25 cellular contexts compared by ENCODE assay signal in the genomic region with DNA sequence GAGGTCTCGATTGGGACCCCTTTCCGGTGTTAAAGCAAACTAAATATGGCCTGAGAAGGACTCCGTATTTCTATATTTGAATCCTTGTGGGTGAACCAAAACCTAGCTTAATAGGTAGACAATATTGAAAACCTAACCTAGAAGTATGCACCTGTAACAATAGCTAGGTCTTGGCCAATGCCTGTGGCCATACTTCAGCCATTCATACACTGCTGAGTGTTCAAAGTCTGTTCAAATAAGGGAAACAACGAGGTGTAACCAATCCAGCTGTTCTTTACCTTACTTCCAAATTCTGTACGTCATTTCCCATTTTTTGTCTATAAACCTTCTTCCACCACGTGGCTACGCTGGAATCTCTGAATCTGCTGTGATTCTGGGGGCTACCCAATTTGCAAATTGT.
"Had no signal": no experiment of that assay in that cellular context is flagged by ENCODE, and none has a peak within 500 bp of the region (broad histone marks: within the 10 kb centered on the region; RNA-seq: fewer than 3 reads in every experiment).

No MANE protein-coding gene starts in this region.

- H3K36me3 ChIP-seq: MG63, SJSA1 had no signal

- H3K4me3 ChIP-seq: MG63, SJSA1, SK-N-MC had no signal

- ATAC-seq: Panc1, PC-3, T-cell had no signal

- DNase-seq: Karpas-422; KG1; MG63; NCI-H1092; NCI-H1105 treated with DMSO at 0.1 percent for 48 hours; NCI-H1436; NCI-H187; NCI-H2029; NCI-H2081 treated with DMSO at 0.1 percent for 48 hours; NCI-H2171; NCI-H226; NCI-H446; NCI-H510A; NCI-H524 treated with DMSO at 0.1 percent for 48 hours; NCI-H82; NK-92 treated with Interleukin-12 subunit alpha and Interleukin-12 subunit beta, amount 100 ng/mL, for 24 hours; PC-3; Right ventricle myocardium superior; SIG-M5; T-cell had no signal

- H3K27me3 ChIP-seq: MG63, SJSA1 had no signal

- H3K4me1 ChIP-seq: SJSA1 had no signal

- FAIRE-seq: HTR-8/SVneo had no signal

- H3K9me3 ChIP-seq: MG63, SJSA1 had no signal

- H3K27ac ChIP-seq: HL-60, SJSA1, SK-N-MC had no signal
